In the genomic region with DNA sequence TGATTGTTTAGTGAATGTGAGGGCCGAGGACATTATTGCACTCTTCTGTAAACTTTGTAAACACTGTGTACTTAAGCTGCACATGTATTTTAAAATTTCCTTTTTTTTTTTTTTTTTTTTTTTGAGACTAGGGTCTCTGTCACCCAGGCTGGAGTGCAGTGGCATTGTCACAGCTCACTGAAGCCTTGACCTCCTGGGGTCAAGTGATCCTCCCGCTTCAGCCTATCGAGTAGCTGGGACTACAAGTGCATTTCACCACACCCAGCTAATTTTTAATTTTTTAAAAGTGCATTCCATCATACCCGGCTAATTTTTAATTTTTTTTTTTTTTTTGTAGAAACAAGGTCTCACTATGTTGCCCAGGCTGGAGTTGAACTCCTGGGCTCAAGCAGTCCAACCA, we compare ENCODE assay signal across 23 cellular contexts.
"Had no signal": no experiment of that assay in that cellular context is flagged by ENCODE, and none has a peak within 500 bp of the region (broad histone marks: within the 10 kb centered on the region; RNA-seq: fewer than 3 reads in every experiment).

No MANE protein-coding gene starts in this region.

- DNase-seq: activated CD4-positive, alpha-beta memory T cell treated with anti-CD3 and anti-CD28 coated beads for 36 hours; activated CD4-positive, alpha-beta T cell treated with anti-CD3 and anti-CD28 coated beads for 36 hours; activated CD4-positive, alpha-beta T cell treated with anti-CD3 and anti-CD28 coated beads, Interleukin-2, amount 10 ng/mL, durations not matched to agents 24 days and 14 days; activated CD4-positive, CD25-positive, alpha-beta regulatory T cell; activated CD4-positive, CD25-positive, alpha-beta regulatory T cell treated with anti-CD3 and anti-CD28 coated beads, Interleukin-2, amount 50 U/mL, for 72 hours; activated CD8-positive, alpha-beta memory T cell treated with anti-CD3 and anti-CD28 coated beads, Interleukin-2, amount 10 ng/mL, durations not matched to agents 7 days and 5 days; activated CD8-positive, alpha-beta memory T cell treated with anti-CD3 and anti-CD28 coated beads, Interleukin-2, amount 50 U/mL, for 4 hours; activated CD8-positive, alpha-beta T cell treated with anti-CD3 and anti-CD28 coated beads, Interleukin-2, amount 10 ng/mL, durations not matched to agents 7 days and 5 days; activated effector memory CD4-positive, alpha-beta T cell treated with anti-CD3 and anti-CD28 coated beads, Interleukin-2, amount 50 U/mL, for 16 hours; activated naive CD4-positive, alpha-beta T cell treated with anti-CD3 and anti-CD28 coated beads, Interleukin-2, amount 10 ng/mL, durations not matched to agents 7 days and 5 days; activated naive CD8-positive, alpha-beta T cell treated with anti-CD3 and anti-CD28 coated beads, Interleukin-2, amount 10 ng/mL, durations not matched to agents 7 days and 5 days; activated T-cell treated with anti-CD3 and anti-CD28 coated beads, Interleukin-2, amount 50 U/mL, for 1 hour; activated T-cell treated with anti-CD3 and anti-CD28 coated beads, Interleukin-2, amount 50 U/mL, for 48 hours; dorsolateral prefrontal cortex; effector memory CD4-positive, alpha-beta T cell; endodermal cell; foreskin fibroblast; T-helper 2 cell had no signal

- H3K9me3 ChIP-seq: ascending aorta had no signal

- H3K27ac ChIP-seq: ascending aorta, breast epithelium, coronary artery, dorsolateral prefrontal cortex had no signal

- ATAC-seq: activated CD4-positive, alpha-beta T cell treated with anti-CD3 and anti-CD28 coated beads for 36 hours; activated CD8-positive, alpha-beta memory T cell treated with anti-CD3 and anti-CD28 coated beads, Interleukin-2, amount 10 ng/mL, durations not matched to agents 7 days and 5 days; activated CD8-positive, alpha-beta T cell treated with anti-CD3 and anti-CD28 coated beads, Interleukin-2, amount 10 ng/mL, durations not matched to agents 7 days and 5 days; activated naive CD4-positive, alpha-beta T cell treated with anti-CD3 and anti-CD28 coated beads, Interleukin-2, amount 50 U/mL, for 72 hours; esophagus mucosa had no signal

- H3K27me3 ChIP-seq: ascending aorta, breast epithelium, dorsolateral prefrontal cortex had no signal

- H3K36me3 ChIP-seq: ascending aorta, breast epithelium had no signal

- H3K4me3 ChIP-seq: ascending aorta, breast epithelium, coronary artery, dorsolateral prefrontal cortex had no signal

- H3K4me1 ChIP-seq: breast epithelium had no signal
